1 cellular context compared by ENCODE assay signal in genomic region chr15:84980196-84981053, GRCh38.
TF ChIP-seq lines count a peak whose summit lies in the region.

No MANE protein-coding gene starts in this region.

TF ChIP-seq in HEK293, 187 proteins besides CTCF, POLR2A, EP300 and RAD21 (continued from another document and continues in another):
- TF ChIP-seq ZNF280D (tag by site-specific recombination; IDR thresholded peaks at IDR 0.05) (peak; percentile 85), ZNF658 (tag by site-specific recombination; IDR thresholded peaks at IDR 0.05) (no peak), ZNF175 (tag by site-specific recombination; IDR thresholded peaks at IDR 0.05) (no peak), ZNF623 (tag by site-specific recombination; IDR thresholded peaks at IDR 0.05) (no peak; the same call in 1 of the 2 replicates), ZNF768 (tag by site-specific recombination; IDR thresholded peaks at IDR 0.05) (no peak), ZNF214 (tag by site-specific recombination; IDR thresholded peaks at IDR 0.05; ENCODE audit: borderline replicate concordance) (no peak), ZNF311 (tag by site-specific recombination; IDR thresholded peaks at IDR 0.05; ENCODE audit: borderline replicate concordance) (no peak), ZNF555 (tag by site-specific recombination; conservative IDR thresholded peaks at IDR 0.05) (no peak), PRDM4 (tag by site-specific recombination; IDR thresholded peaks at IDR 0.05) (no peak; the same call in 1 of the 2 replicates), ZBTB1 (tag by site-specific recombination; IDR thresholded peaks at IDR 0.05) (no peak), YY2 (tag by site-specific recombination; IDR thresholded peaks at IDR 0.05) (no peak), ZNF324 (tag by site-specific recombination; IDR thresholded peaks at IDR 0.05) (no peak), ZNF549 (tag by site-specific recombination; IDR thresholded peaks at IDR 0.05) (no peak), ZNF2 (tag by site-specific recombination; IDR thresholded peaks at IDR 0.05) (0 out of 2 replicates have a peak, but pooled peaks have one; percentile 59), GLI4 (tag by site-specific recombination; IDR thresholded peaks at IDR 0.05) (no peak), ZNF654 (tag by site-specific recombination; IDR thresholded peaks at IDR 0.05; ENCODE audit: low read depth) (no peak), ZNF10 (tag by site-specific recombination; IDR thresholded peaks at IDR 0.05) (peak; percentile 79), ZNF777 (tag by site-specific recombination; IDR thresholded peaks at IDR 0.05; ENCODE audit: borderline replicate concordance) (no peak), ZNF514 (tag by site-specific recombination; IDR thresholded peaks at IDR 0.05) (no peak), GLIS2 (tag by site-specific recombination; IDR thresholded peaks at IDR 0.05) (peak; percentile 100), WT1 (tag by site-specific recombination; IDR thresholded peaks at IDR 0.05) (peak; percentile 44; the same call in 1 of the 2 replicates), SETDB1 (IDR thresholded peaks at IDR 0.05; ENCODE audit: insufficient read length, low read length) (no peak), ZNF585B (tag by site-specific recombination; IDR thresholded peaks at IDR 0.05) (no peak), ZNF501 (tag by site-specific recombination; IDR thresholded peaks at IDR 0.05) (peak; percentile 71), ZNF114 (tag by site-specific recombination; IDR thresholded peaks at IDR 0.05) (no peak), ZFP3 (tag by site-specific recombination; IDR thresholded peaks at IDR 0.05; ENCODE audit: low read depth) (no peak), ZXDB (tag by site-specific recombination; IDR thresholded peaks at IDR 0.05) (peak; percentile 85), ZNF558 (tag by site-specific recombination; IDR thresholded peaks at IDR 0.05) (no peak), ZFP69B (tag by site-specific recombination; IDR thresholded peaks at IDR 0.05) (0 out of 2 replicates have a peak, but pooled peaks have one; percentile 15), ZNF677 (tag by site-specific recombination; IDR thresholded peaks at IDR 0.05) (no peak), BCL11B (tag by site-specific recombination; IDR thresholded peaks at IDR 0.05; ENCODE audit: low read depth) (no peak), ZNF404 (tag by site-specific recombination; IDR thresholded peaks at IDR 0.05) (no peak), ZBTB20 (tag by site-specific recombination; IDR thresholded peaks at IDR 0.05) (peak; percentile 92), ZNF350 (tag by site-specific recombination; IDR thresholded peaks at IDR 0.05) (no peak), ZNF621 (tag by site-specific recombination; IDR thresholded peaks at IDR 0.05) (no peak), ZNF571 (tag by site-specific recombination; IDR thresholded peaks at IDR 0.05) (no peak), ZNF133 (tag by site-specific recombination; IDR thresholded peaks at IDR 0.05) (no peak), ZNF626 (tag by site-specific recombination; IDR thresholded peaks at IDR 0.05) (no peak), EGR2 (tag by site-specific recombination; IDR thresholded peaks at IDR 0.05; ENCODE audit: low read depth) (no peak), KLF9 (tag by site-specific recombination; IDR thresholded peaks at IDR 0.05; ENCODE audit: low read depth) (peak; percentile 99), ZNF248 (tag by site-specific recombination; IDR thresholded peaks at IDR 0.05) (no peak), ZBTB6 (tag by site-specific recombination; IDR thresholded peaks at IDR 0.05) (peak; percentile 98), ZNF629 (tag by site-specific recombination; IDR thresholded peaks at IDR 0.05) (peak; percentile 56), ZNF211 (tag by site-specific recombination; IDR thresholded peaks at IDR 0.05; ENCODE audit: low read depth) (no peak), SALL2 (tag by site-specific recombination; IDR thresholded peaks at IDR 0.05; ENCODE audit: borderline replicate concordance) (no peak), ZNF174 (tag by site-specific recombination; IDR thresholded peaks at IDR 0.05) (no peak), ZNF488 (tag by site-specific recombination; IDR thresholded peaks at IDR 0.05) (no peak), ZNF362 (tag by site-specific recombination; IDR thresholded peaks at IDR 0.05) (no peak), ZNF292 (tag by site-specific recombination; IDR thresholded peaks at IDR 0.05; ENCODE audit: borderline replicate concordance, low read depth) (no peak), ZNF521 (tag by site-specific recombination; IDR thresholded peaks at IDR 0.05) (no peak), OSR2 (tag by site-specific recombination; IDR thresholded peaks at IDR 0.05) (no peak), ZNF366 (tag by site-specific recombination; conservative IDR thresholded peaks at IDR 0.05) (no peak; the same call in 1 of the 2 replicates), KLF7 (tag by site-specific recombination; IDR thresholded peaks at IDR 0.05; ENCODE audit: borderline replicate concordance) (no peak; the same call in 1 of the 2 replicates), ZNF146 (tag by site-specific recombination; IDR thresholded peaks at IDR 0.05) (no peak), ZNF513 (tag by site-specific recombination; IDR thresholded peaks at IDR 0.05) (no peak), ZNF140 (tag by site-specific recombination; IDR thresholded peaks at IDR 0.05) (no peak), ZNF280C (tag by site-specific recombination; IDR thresholded peaks at IDR 0.05) (no peak), KLF1 (tag by site-specific recombination; IDR thresholded peaks at IDR 0.05) (peak; percentile 91), ZEB2 (tag by site-specific recombination; IDR thresholded peaks at IDR 0.05) (peak; percentile 85), PBX3 (CRISPR knock-in tag; IDR thresholded peaks at IDR 0.05) (peak; percentile 83; the same call in 1 of the 2 replicates), INSM2 (tag by site-specific recombination; IDR thresholded peaks at IDR 0.05) (peak; percentile 43; the same call in 1 of the 2 replicates), ZNF138 (tag by site-specific recombination; IDR thresholded peaks at IDR 0.05; ENCODE audit: borderline replicate concordance) (no peak)
